In genomic region chr10:13121500-13121854, GRCh38 we compare ENCODE assay signal across 17 cellular contexts. TPM values are rescaled to one million over a fixed set of nuclear protein-coding genes. Genes with fewer than 3 reads are reported as not detected.
DNase-seq lines count a peak whose midpoint lies in the region; ATAC-seq and TF ChIP-seq lines count a peak whose summit lies in the region.
"Had no signal": no experiment of that assay in that cellular context is flagged by ENCODE, and none has a peak within 500 bp of the region (broad histone marks: within the 10 kb centered on the region; RNA-seq: fewer than 3 reads in every experiment).

No MANE protein-coding gene starts in this region.

- ATAC-seq in Right ventricle myocardium superior (ENCODE audit: poor library complexity) (peak; percentile 56), left ventricle myocardium superior (peak; percentile 66), GM21367 (IDR thresholded peaks at IDR 0.05; ENCODE audit: unreplicated experiment) (no peak), HG03025 (IDR thresholded peaks at IDR 0.05; ENCODE audit: low FRiP score, unreplicated experiment) (no peak)

- H3K4me3 ChIP-seq in right atrium auricular region = no peak overlapping the region
- H3K4me3 ChIP-seq in trophoblast cell (ENCODE audit: low read depth, low read length) = no peak overlapping the region
- H3K4me3 ChIP-seq in vagina = no peak overlapping the region
- H3K4me3 ChIP-seq in HAP-1 = no peak overlapping the region
- H3K4me3 ChIP-seq: K562, MG63 had no signal

- in situ Hi-C loops in HAP-1 (cut with MboI; ENCODE audit: low sequenced_read_pairs) = no loop called here

- TF ChIP-seq CTCF in right atrium auricular region (IDR thresholded peaks at IDR 0.05) = no peak
- no peak for TF ChIP-seq CTCF in vagina (IDR thresholded peaks at IDR 0.05)

- no peak for DNase-seq in Right ventricle myocardium superior
- DNase-seq in right atrium auricular region (ENCODE audit: low spot score) = no peak
- no peak for DNase-seq in left ventricle myocardium superior
- no peak for DNase-seq in trophoblast cell
- no peak for DNase-seq in vagina (ENCODE audit: extremely low spot score in 2 of 2)
- no peak for DNase-seq in HAP-1 (ENCODE audit: low spot score in 2 of 2)
- DNase-seq: AML-193; C1 segment of cervical spinal cord; CD8-positive, alpha-beta memory T cell; MG63; NCI-H1417 treated with DMSO at 0.1 percent for 48 hours; NCI-H187; NCI-H446; NCI-H526 had no signal

- no peak overlapping the region for H2AFZ ChIP-seq in trophoblast cell (ENCODE audit: insufficient read depth, low read length, poor library complexity)

- H3K18ac ChIP-seq in trophoblast cell (ENCODE audit: low read length) = no peak overlapping the region

- no peaks in the 10 kb centered on the region for H3K79me2 ChIP-seq in trophoblast cell (ENCODE audit: control insufficient read depth, insufficient read depth, low read length, poor library complexity)

- no peaks in the 10 kb centered on the region for H3K9me3 ChIP-seq in right atrium auricular region
- H3K9me3 ChIP-seq in trophoblast cell (ENCODE audit: insufficient read depth, low read depth, low read length) = no peaks in the 10 kb centered on the region
- no peaks in the 10 kb centered on the region for H3K9me3 ChIP-seq in vagina
- H3K9me3 ChIP-seq in HAP-1 = no peaks in the 10 kb centered on the region
- H3K9me3 ChIP-seq: MG63 had no signal

- H2BK5ac ChIP-seq in trophoblast cell (ENCODE audit: low read depth, low read length, poor library complexity) = no peak overlapping the region

- intact Hi-C loops in Right ventricle myocardium superior (cut with DNase I) = no loop called here
- intact Hi-C loops in left ventricle myocardium superior (cut with micrococcal nuclease) = no loop called here
- intact Hi-C loops in vagina (cut with DNase I) = no loop called here

- no peak overlapping the region for H2BK120ac ChIP-seq in trophoblast cell (ENCODE audit: insufficient read depth, low read length, poor library complexity)

- no peak overlapping the region for H3K14ac ChIP-seq in trophoblast cell (ENCODE audit: low read length)

- H4K8ac ChIP-seq in trophoblast cell (ENCODE audit: low read depth, low read length) = no peak overlapping the region

- H3K4me1 ChIP-seq in right atrium auricular region = peaks cover 0 to 18% of the 10 kb centered on the region in 2 donors
- no peaks in the 10 kb centered on the region for H3K4me1 ChIP-seq in trophoblast cell (ENCODE audit: control insufficient read depth in 1 of 2, insufficient read depth in 2 of 2, low read length in 2 of 2)
- peaks cover 8% of the 10 kb centered on the region for H3K4me1 ChIP-seq in vagina
- no peaks in the 10 kb centered on the region for H3K4me1 ChIP-seq in HAP-1

- peak overlapping the region; percentile 22 for H3K9ac ChIP-seq in trophoblast cell (ENCODE audit: low read length)

- H2AK5ac ChIP-seq in trophoblast cell (ENCODE audit: low read length) = no peak overlapping the region

- no peak overlapping the region for H3K4me2 ChIP-seq in trophoblast cell (ENCODE audit: low read length)

- H3K36me3 ChIP-seq in right atrium auricular region (peaks cover 72% of the 10 kb centered on the region), trophoblast cell (ENCODE audit: control insufficient read depth in 1 of 2, insufficient read depth in 2 of 2, low read length in 2 of 2) (peaks cover 18 to 25% of the 10 kb centered on the region in 2 experiments), vagina (peaks cover 0 to 77% of the 10 kb centered on the region in 2 donors), HAP-1 (replicated peaks) (peaks cover 16% of the 10 kb centered on the region; the same call in 1 of the 2 replicates)

- H4K12ac ChIP-seq in trophoblast cell (ENCODE audit: low read depth, low read length) = no peak overlapping the region

- H3K27ac ChIP-seq in right atrium auricular region = no peak overlapping the region
- no peak overlapping the region for H3K27ac ChIP-seq in trophoblast cell (ENCODE audit: low read depth, low read length)
- H3K27ac ChIP-seq in vagina = peak overlapping the region; percentile 10

- no peak overlapping the region for H3K4ac ChIP-seq in trophoblast cell (ENCODE audit: low read depth, low read length)

- no peak overlapping the region for H3K23ac ChIP-seq in trophoblast cell (ENCODE audit: low read length)

- no peak overlapping the region for H4K91ac ChIP-seq in trophoblast cell (ENCODE audit: low read depth, low read length)

- TF ChIP-seq POLR2A in vagina (IDR thresholded peaks at IDR 0.05) = no peak

- no peaks in the 10 kb centered on the region for H3K79me1 ChIP-seq in trophoblast cell (ENCODE audit: low read length)

- WGBS in trophoblast cell (ENCODE audit: extremely low coverage, insufficient coverage, insufficient read length) = no CpG with 5 or more reads among the region's 1 CpG

- H3K27me3 ChIP-seq in right atrium auricular region = no peaks in the 10 kb centered on the region
- no peaks in the 10 kb centered on the region for H3K27me3 ChIP-seq in trophoblast cell (ENCODE audit: insufficient read depth, low read length)
- H3K27me3 ChIP-seq in vagina = no peaks in the 10 kb centered on the region
- no peaks in the 10 kb centered on the region for H3K27me3 ChIP-seq in HAP-1 (ENCODE audit: low read depth)
- H3K27me3 ChIP-seq: MG63 had no signal

- H2BK12ac ChIP-seq in trophoblast cell (ENCODE audit: low read length) = no peak overlapping the region

RNA-seq across cellular contexts. Expression of gene OPTN, which starts 21.5 kb away (rescaled TPM):
- total RNA-seq in Right ventricle myocardium superior (149 TPM), right atrium auricular region (10 to 100 TPM; 67.9 to 82.7 TPM), left ventricle myocardium superior (167 TPM), vagina (44.7 TPM)
- polyA plus RNA-seq in trophoblast cell (2013) = 28.7 and 29.8 TPM in 2 replicates

RNA-seq across cellular contexts. Expression of gene MCM10, which starts 39.9 kb away (rescaled TPM):
- total RNA-seq in Right ventricle myocardium superior = 0.30 TPM
- under 1 TPM in 1 of 2 donors, not detected in 1; 0.15 TPM for total RNA-seq in right atrium auricular region
- 0.30 TPM for total RNA-seq in left ventricle myocardium superior
- 12.6 and 14.3 TPM in 2 replicates for polyA plus RNA-seq in trophoblast cell (2013)
- total RNA-seq in vagina = 0.98 TPM
- polyA plus RNA-seq: CD8-positive, alpha-beta memory T cell had no signal

Comparison
In these comparisons a context has a peak if more than half of its experiments do, and no peak if none do; other contexts are left out.
1. ATAC-seq: peak in Right ventricle myocardium superior (single experiment) and left ventricle myocardium superior (single experiment); none in GM21367 (single experiment) and HG03025 (single experiment).